In the genomic region with DNA sequence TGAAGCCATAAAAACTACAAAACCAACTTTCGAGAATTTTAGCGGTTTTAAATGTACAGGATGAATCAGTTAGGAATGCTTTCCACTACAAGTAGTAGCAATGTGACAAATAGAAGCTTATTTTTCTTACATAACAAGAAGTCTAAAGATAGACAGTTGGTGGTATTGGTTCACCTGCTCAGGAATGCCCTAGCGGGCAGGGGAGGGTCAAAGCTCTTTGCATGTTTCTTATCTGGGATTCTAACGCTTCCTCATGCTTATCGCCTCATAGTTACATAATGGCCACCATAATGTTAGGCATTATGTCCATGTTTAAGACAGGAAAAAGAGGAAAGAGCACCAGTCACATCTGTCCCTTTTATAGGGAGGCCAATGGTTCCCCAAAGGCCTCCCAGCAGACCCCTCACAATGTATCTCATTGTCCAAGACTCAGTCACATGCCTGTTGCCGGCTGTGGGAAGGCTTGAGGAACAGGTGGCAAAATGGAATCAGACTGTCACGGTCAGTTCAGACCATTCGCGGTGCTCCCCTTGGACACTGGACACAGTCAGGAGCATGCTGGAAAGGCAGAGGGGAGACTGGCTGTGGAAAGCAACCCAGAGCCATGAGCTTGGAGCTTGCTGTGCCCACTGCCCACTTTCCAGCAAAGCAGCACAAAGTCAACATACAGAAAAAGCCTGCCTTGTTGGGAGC, we compare ENCODE assay signal across 22 cellular contexts.
DNase-seq lines count a peak whose midpoint lies in the region; ATAC-seq, FAIRE-seq and TF ChIP-seq lines count a peak whose summit lies in the region.
"Had no signal": no experiment of that assay in that cellular context is flagged by ENCODE, and none has a peak within 500 bp of the region (broad histone marks: within the 10 kb centered on the region; RNA-seq: fewer than 3 reads in every experiment).

No MANE protein-coding gene starts in this region.

- no peak overlapping the region for H3K9ac ChIP-seq in H1 (replicated peaks in 1 of 4; ENCODE audit: extremely low read depth in 1 of 4, low read depth in 3 of 4, low read length in 3 of 4)
- H3K9ac ChIP-seq: GM23248 had no signal

- H3K56ac ChIP-seq in H1 (replicated peaks; ENCODE audit: insufficient read length, low read depth, low read length) = peak overlapping the region; percentile 100

- no peak overlapping the region for H2BK120ac ChIP-seq in H1 (replicated peaks; ENCODE audit: low read depth, low read length)

- no peak overlapping the region for H3K27ac Mint-ChIP-seq in activated CD8-positive, alpha-beta T cell treated with anti-CD3 and anti-CD28 coated beads, Interleukin-2, amount 10 ng/mL, durations not matched to agents 7 days and 5 days
- H3K27ac Mint-ChIP-seq: CD4-positive, CD25-positive, alpha-beta regulatory T cell had no signal

- no peak overlapping the region for H2AK5ac ChIP-seq in H1 (ENCODE audit: low read depth, low read length)

- TF ChIP-seq CTCF in H1 (IDR thresholded peaks at IDR 0.05; ENCODE audit: control extremely low read depth in 1 of 3, insufficient read depth in 1 of 3, low read depth in 1 of 3, low read length in 3 of 3) = no peak
- TF ChIP-seq CTCF in spleen (IDR thresholded peaks at IDR 0.05 in 8 of 11, conservative IDR thresholded peaks at IDR 0.05 in 3 of 11) = no peak

- no peak overlapping the region for H3K18ac ChIP-seq in H1 (ENCODE audit: extremely low read depth, low read length)

- no peak overlapping the region for H4K8ac ChIP-seq in H1 (ENCODE audit: extremely low read depth, insufficient read depth, low read length)

- H4K5ac ChIP-seq in H1 (ENCODE audit: insufficient read length, low read depth, low read length) = no peak overlapping the region

- H2AFZ ChIP-seq in H1 (ENCODE audit: low read length) = no peak overlapping the region
- H2AFZ ChIP-seq: GM23248 had no signal

- H4K91ac ChIP-seq in H1 (replicated peaks; ENCODE audit: insufficient read length, low read length) = no peak overlapping the region

- POLR2A ChIA-PET in H1 (lab: Charles Lee; ENCODE audit: partially characterized antibody) = no interaction called here
- POLR2A ChIA-PET in activated CD8-positive, alpha-beta T cell treated with anti-CD3 and anti-CD28 coated beads, Interleukin-2, amount 10 ng/mL, durations not matched to agents 7 days and 5 days (lab: Charles Lee) = no interaction called here

- no peaks in the 10 kb centered on the region for H3K9me3 Mint-ChIP-seq in activated CD8-positive, alpha-beta T cell treated with anti-CD3 and anti-CD28 coated beads, Interleukin-2, amount 10 ng/mL, durations not matched to agents 7 days and 5 days (ENCODE audit: insufficient read depth)

- H2BK12ac ChIP-seq in H1 (ENCODE audit: low read depth, low read length) = no peak overlapping the region

- no peak overlapping the region for H2BK5ac ChIP-seq in H1 (ENCODE audit: low read depth, low read length)

- no peak overlapping the region for H3K4ac ChIP-seq in H1 (replicated peaks; ENCODE audit: insufficient read length, low read depth, low read length)

- no peaks in the 10 kb centered on the region for H3K4me1 Mint-ChIP-seq in activated CD8-positive, alpha-beta T cell treated with anti-CD3 and anti-CD28 coated beads, Interleukin-2, amount 10 ng/mL, durations not matched to agents 7 days and 5 days (ENCODE audit: low read depth)

- no peak overlapping the region for H3K14ac ChIP-seq in H1 (ENCODE audit: insufficient read length)

- no peak overlapping the region for H2BK15ac ChIP-seq in H1 (ENCODE audit: low read length)

- no peak for ATAC-seq in activated CD8-positive, alpha-beta T cell treated with anti-CD3 and anti-CD28 coated beads, Interleukin-2, amount 10 ng/mL, durations not matched to agents 7 days and 5 days
- ATAC-seq in HG02623 (IDR thresholded peaks at IDR 0.05; ENCODE audit: unreplicated experiment) = no peak
- ATAC-seq: HCT116 had no signal

- peaks cover 8% of the 10 kb centered on the region; the same call in 1 of the 2 replicates for H3K23me2 ChIP-seq in H1 (ENCODE audit: low read depth, low read length)

- H3K4me1 ChIP-seq in H1 (replicated peaks in 1 of 4; ENCODE audit: control insufficient read depth in 3 of 4, insufficient read depth in 4 of 4, low read length in 3 of 4) (peaks cover 0 to 15% (median 2%) of the 10 kb centered on the region in 4 experiments; a peak in 1 of 7 replicates), spleen (no peaks in the 10 kb centered on the region)
- H3K4me1 ChIP-seq: BE2C, Caco-2 had no signal

- H3K4me3 ChIP-seq in H1 (ENCODE audit: extremely low read depth in 1 of 4, insufficient read depth in 2 of 4, low read depth in 3 of 4, low read length in 4 of 4) (no peak overlapping the region), spleen (no peak overlapping the region)
- H3K4me3 ChIP-seq: GM23248 had no signal

- peak; percentile 10 for DNase-seq in activated T-cell treated with anti-CD3 and anti-CD28 coated beads, Interleukin-2, amount 50 U/mL, for 1 hour
- no peak for DNase-seq in activated T-cell treated with anti-CD3 and anti-CD28 coated beads, Interleukin-2, amount 50 U/mL, for 48 hours
- DNase-seq in H1 (ENCODE audit: low read depth in 1 of 2, low spot score in 2 of 2) (no peak), myocyte (ENCODE audit: low read depth) (peak; percentile 87), spleen (peak; percentile 20)
- no peak for DNase-seq in activated CD8-positive, alpha-beta T cell treated with anti-CD3 and anti-CD28 coated beads, Interleukin-2, amount 10 ng/mL, durations not matched to agents 7 days and 5 days
- DNase-seq: BE2C; CD4-positive, CD25-positive, alpha-beta regulatory T cell; DMS153; GF-D8; GM23248; KBM-7; NCI-H1417 treated with DMSO at 0.1 percent for 48 hours; NCI-H187 treated with DMSO at 0.1 percent for 48 hours; NCI-H2227 treated with DMSO at 0.1 percent for 48 hours; NCI-H524; NCI-H82; OCI-M1; Right ventricle myocardium superior had no signal

- 86% methylated on average over 9 of the region's 9 CpGs; no CpG with 5 or more reads in 1 of the 2 experiments for WGBS in H1 (ENCODE audit: extremely low coverage in 1 of 2, insufficient coverage in 1 of 2, insufficient read length in 1 of 2, insufficient replicate concordance in 2 of 2, low coverage in 1 of 2, low lambda C conversion rate in 2 of 2, missing lambda C conversion rate in 1 of 2), 2 experiments
- WGBS in spleen, 5 donors = 95 to 97% (median 95%) methylated on average over 9 of the region's 9 CpGs

- H3K27ac ChIP-seq in H1 (ENCODE audit: low read depth, low read length) (no peak overlapping the region), spleen (no peak overlapping the region)
- H3K27ac ChIP-seq: GM23248 had no signal

- no peak for TF ChIP-seq RAD21 in H1 (IDR thresholded peaks at IDR 0.05 in 1 of 2, conservative IDR thresholded peaks at IDR 0.05 in 1 of 2; ENCODE audit: low read depth in 2 of 2, low read length in 2 of 2)

- FAIRE-seq in H1 (lab: Jason Lieb, UNC) = no peak

- H3K27me3 ChIP-seq in H1 (replicated peaks in 1 of 4; ENCODE audit: control insufficient read depth in 3 of 4, extremely low read depth in 1 of 4, insufficient read depth in 3 of 4, low read length in 3 of 4) (no peaks in the 10 kb centered on the region; a peak in 1 of 7 replicates), spleen (replicated peaks in 1 of 7) (no peaks in the 10 kb centered on the region)
- H3K27me3 ChIP-seq: BE2C had no signal

- no peak overlapping the region for H3K23ac ChIP-seq in H1 (ENCODE audit: insufficient read length)

- H3K4me3 Mint-ChIP-seq in activated CD8-positive, alpha-beta T cell treated with anti-CD3 and anti-CD28 coated beads, Interleukin-2, amount 10 ng/mL, durations not matched to agents 7 days and 5 days = no peak overlapping the region
- H3K4me3 Mint-ChIP-seq: CD4-positive, CD25-positive, alpha-beta regulatory T cell had no signal

- H3K9me3 ChIP-seq in H1 (ENCODE audit: insufficient read depth in 2 of 2, low read depth in 1 of 2, low read length in 1 of 2) (peaks cover 4 to 7% of the 10 kb centered on the region in 2 experiments; a peak in 2 of 4 replicates), spleen (peaks cover 6 to 39% (median 35%) of the 10 kb centered on the region in 8 donors)
- H3K9me3 ChIP-seq: BE2C had no signal

- intact Hi-C loops in spleen (cut with DNase I; ENCODE audit: low total_unique reads) = no loop called here

- no peaks in the 10 kb centered on the region for H3K27me3 Mint-ChIP-seq in activated CD8-positive, alpha-beta T cell treated with anti-CD3 and anti-CD28 coated beads, Interleukin-2, amount 10 ng/mL, durations not matched to agents 7 days and 5 days (ENCODE audit: low read depth)
- H3K27me3 Mint-ChIP-seq: CD4-positive, CD25-positive, alpha-beta regulatory T cell had no signal

- H4K20me1 ChIP-seq in H1 (replicated peaks in 1 of 2; ENCODE audit: control insufficient read depth in 1 of 2, insufficient read depth in 2 of 2, low read length in 2 of 2) = peaks cover 0 to 7% of the 10 kb centered on the region in 2 experiments

- H3K79me2 ChIP-seq in H1 (ENCODE audit: control insufficient read depth in 1 of 2, insufficient read depth in 2 of 2, low read length in 2 of 2) = no peaks in the 10 kb centered on the region

- no peaks in the 10 kb centered on the region for H3K79me1 ChIP-seq in H1 (ENCODE audit: low read depth, low read length)

- H3K36me3 Mint-ChIP-seq in activated CD8-positive, alpha-beta T cell treated with anti-CD3 and anti-CD28 coated beads, Interleukin-2, amount 10 ng/mL, durations not matched to agents 7 days and 5 days (ENCODE audit: low read depth) = no peaks in the 10 kb centered on the region

- no peak for TF ChIP-seq EP300 in H1 (IDR thresholded peaks at IDR 0.05; ENCODE audit: borderline replicate concordance in 1 of 2, low read depth in 2 of 2, low read length in 2 of 2)

- CTCF ChIA-PET in H1 (lab: Charles Lee; ENCODE audit: partially characterized antibody) = interaction anchor here (1.6 kb wide), 1 partner anchor 11 kb away, joined by 3 read pairs; no protein-coding TSS in a partner anchor
- CTCF ChIA-PET in activated CD8-positive, alpha-beta T cell treated with anti-CD3 and anti-CD28 coated beads, Interleukin-2, amount 10 ng/mL, durations not matched to agents 7 days and 5 days (lab: Charles Lee) = no interaction called here

- H2BK20ac ChIP-seq in H1 (ENCODE audit: low read length) = no peak overlapping the region

- no peak overlapping the region for H3K4me2 ChIP-seq in H1 (ENCODE audit: insufficient read depth in 1 of 2, low read depth in 2 of 2, low read length in 2 of 2)

- H3K36me3 ChIP-seq in H1 (ENCODE audit: control insufficient read depth in 2 of 4, insufficient read depth in 4 of 4, low read length in 3 of 4) (no peaks in the 10 kb centered on the region), spleen (no peaks in the 10 kb centered on the region)
- H3K36me3 ChIP-seq: BE2C had no signal

- TF ChIP-seq POLR2A in H1 (IDR thresholded peaks at IDR 0.05; ENCODE audit: control extremely low read depth in 1 of 2, low read depth in 2 of 2, low read length in 2 of 2) (no peak), spleen (IDR thresholded peaks at IDR 0.05) (no peak)

TF ChIP-seq in H1, 55 proteins besides CTCF, POLR2A, EP300 and RAD21:
- no peak for TF ChIP-seq POLR2AphosphoS5 (IDR thresholded peaks at IDR 0.05; ENCODE audit: low read depth, low read length)
- TF ChIP-seq SP1 (IDR thresholded peaks at IDR 0.05; ENCODE audit: low read depth, low read length) = no peak
- TF ChIP-seq CHD2 (IDR thresholded peaks at IDR 0.05; ENCODE audit: low read length) = no peak
- no peak for TF ChIP-seq SUZ12 (IDR thresholded peaks at IDR 0.05; ENCODE audit: low read length)

Comparison
In these comparisons a context has a peak if more than half of its experiments do, and no peak if none do; other contexts are left out.
1. DNase-seq: peak in activated T-cell treated with anti-CD3 and anti-CD28 coated beads, Interleukin-2, amount 50 U/mL, for 1 hour (single experiment), myocyte (single experiment) and spleen (single experiment); none in activated T-cell treated with anti-CD3 and anti-CD28 coated beads, Interleukin-2, amount 50 U/mL, for 48 hours (0 of 2), H1 (0 of 2) and activated CD8-positive, alpha-beta T cell treated with anti-CD3 and anti-CD28 coated beads, Interleukin-2, amount 10 ng/mL, durations not matched to agents 7 days and 5 days (single experiment).